In the genomic region with DNA sequence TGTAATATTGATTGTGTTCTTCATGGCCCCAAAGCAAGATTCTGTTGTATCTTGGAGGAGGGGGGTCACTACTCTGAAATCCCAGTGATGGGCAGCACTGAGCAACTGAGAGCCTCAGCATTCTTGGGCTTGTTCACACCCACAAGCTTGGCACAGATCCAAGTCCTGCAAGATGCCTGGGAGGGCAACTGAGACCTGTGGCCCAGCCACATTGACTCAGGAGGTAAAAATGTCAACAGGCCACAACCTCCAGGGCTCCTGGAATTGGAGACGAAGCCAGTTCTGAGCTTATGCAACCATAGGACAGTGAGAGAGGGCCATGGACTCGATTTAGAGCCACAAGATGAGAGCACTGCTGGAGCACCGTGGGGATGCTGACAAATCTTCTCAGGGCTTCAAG, we compare ENCODE assay signal across 11 cellular contexts. TPM values are rescaled to one million over a fixed set of nuclear protein-coding genes. Genes with fewer than 3 reads are reported as not detected.
DNase-seq lines count a peak whose midpoint lies in the region; ATAC-seq and TF ChIP-seq lines count a peak whose summit lies in the region.
"Had no signal": no experiment of that assay in that cellular context is flagged by ENCODE, and none has a peak within 500 bp of the region (broad histone marks: within the 10 kb centered on the region; RNA-seq: fewer than 3 reads in every experiment).

No MANE protein-coding gene starts in this region.

- no TSS peak for BruUV-seq in A673 (replicated peaks; lab: Mats Ljungman, UMichigan)

- no peak overlapping the region for H3K9ac ChIP-seq in adipocyte (ENCODE audit: low read length)
- no peak overlapping the region for H3K9ac ChIP-seq in Karpas-422 (ENCODE audit: low read length)

- peaks cover 13% of the 10 kb centered on the region for H3K4me1 ChIP-seq in A673 (ENCODE audit: insufficient read depth, low read length, poor library complexity, severe bottlenecking)
- H3K4me1 ChIP-seq in adipocyte (ENCODE audit: control insufficient read depth, insufficient read depth, low read length), result peaks cover 10% of the 10 kb centered on the region
- H3K4me1 ChIP-seq in hepatocyte (ENCODE audit: insufficient read depth), result peaks cover 4% of the 10 kb centered on the region
- H3K4me1 ChIP-seq in Karpas-422 (ENCODE audit: low read length), result no peaks in the 10 kb centered on the region

- H3K27me3 ChIP-seq in A673 (replicated peaks; ENCODE audit: insufficient read depth, low read depth, low read length, poor library complexity), result no peaks in the 10 kb centered on the region
- H3K27me3 ChIP-seq in adipocyte (replicated peaks; ENCODE audit: control insufficient read depth, insufficient read depth, low read length), result no peaks in the 10 kb centered on the region
- H3K27me3 ChIP-seq in hepatocyte, result no peaks in the 10 kb centered on the region
- no peaks in the 10 kb centered on the region for H3K27me3 ChIP-seq in Karpas-422 (ENCODE audit: low read length)

- CTCF ChIA-PET in A673 (lab: Charles Lee), result no interaction called here
- CTCF ChIA-PET in HEK293T (lab: Yijun Ruan, JAX), result no interaction called here

- ATAC-seq in GM19397 (IDR thresholded peaks at IDR 0.05; ENCODE audit: unreplicated experiment) (no peak), GM19395 (IDR thresholded peaks at IDR 0.05; ENCODE audit: unreplicated experiment) (no peak)
- ATAC-seq: activated T-cell treated with anti-CD3 and anti-CD28 coated beads, Interleukin-2, amount 50 U/mL, for 72 hours had no signal

- H3K27ac ChIP-seq in A673 (ENCODE audit: low read depth, low read length, poor library complexity, severe bottlenecking), result no peak overlapping the region
- no peak overlapping the region for H3K27ac ChIP-seq in hepatocyte
- no peak overlapping the region for H3K27ac ChIP-seq in Karpas-422 (ENCODE audit: low read length)

- TF ChIP-seq CTCF in A673 (conservative IDR thresholded peaks at IDR 0.05; ENCODE audit: low read depth, low read length) (peak; percentile 21; the same call in 1 of the 2 replicates), hepatocyte (IDR thresholded peaks at IDR 0.05; ENCODE audit: poor library complexity) (no peak)

- H3K4me3 ChIP-seq in A673 (ENCODE audit: low read depth, low read length, poor library complexity, severe bottlenecking) (no peak overlapping the region), adipocyte (ENCODE audit: low read length) (no peak overlapping the region), hepatocyte (no peak overlapping the region), Karpas-422 (ENCODE audit: low read length) (no peak overlapping the region)

- H4K20me1 ChIP-seq in hepatocyte (ENCODE audit: insufficient read depth, poor library complexity, severe bottlenecking) (peaks cover 7% of the 10 kb centered on the region), Karpas-422 (ENCODE audit: insufficient read depth, low read depth, low read length) (no peaks in the 10 kb centered on the region)

- no peak overlapping the region for H3K4me2 ChIP-seq in hepatocyte
- H3K4me2 ChIP-seq in Karpas-422 (ENCODE audit: low read depth, low read length, poor library complexity, severe bottlenecking), result no peak overlapping the region

- H3K9me2 ChIP-seq in hepatocyte (replicated peaks; ENCODE audit: insufficient read depth) (no peaks in the 10 kb centered on the region), Karpas-422 (replicated peaks; ENCODE audit: insufficient read depth, low read length) (no peaks in the 10 kb centered on the region)

- POLR2A ChIA-PET in A673 (lab: Charles Lee; ENCODE audit: low non-redundant PET) (no interaction called here), HEK293T (lab: Yijun Ruan, JAX) (no interaction called here)

- H3K9me3 ChIP-seq in A673 (ENCODE audit: low read depth, low read length, poor library complexity, severe bottlenecking) (no peaks in the 10 kb centered on the region), adipocyte (ENCODE audit: control insufficient read depth, low read length) (peaks cover 10% of the 10 kb centered on the region), hepatocyte (ENCODE audit: low read depth) (no peaks in the 10 kb centered on the region), Karpas-422 (ENCODE audit: low read length) (peaks cover 5% of the 10 kb centered on the region; the same call in 1 of the 2 replicates)

- H3K36me3 ChIP-seq in A673 (ENCODE audit: insufficient read depth, low read length, poor library complexity, severe bottlenecking) (no peaks in the 10 kb centered on the region), adipocyte (ENCODE audit: control insufficient read depth, insufficient read depth, low read length, severe bottlenecking) (no peaks in the 10 kb centered on the region), hepatocyte (replicated peaks; ENCODE audit: insufficient read depth, low read depth) (no peaks in the 10 kb centered on the region), Karpas-422 (ENCODE audit: insufficient read depth, low read length) (no peaks in the 10 kb centered on the region)

- intact Hi-C loops in A673 (cut with micrococcal nuclease; ENCODE audit: unreplicated experiment), result no loop called here

- H3K79me2 ChIP-seq in hepatocyte, result peaks cover 20% of the 10 kb centered on the region
- H3K79me2 ChIP-seq in Karpas-422 (ENCODE audit: low read length), result no peaks in the 10 kb centered on the region

- no peak overlapping the region for H2AFZ ChIP-seq in hepatocyte
- H2AFZ ChIP-seq in Karpas-422 (ENCODE audit: low read length), result no peak overlapping the region

- DNase-seq in A673 (ENCODE audit: low spot score) (peak; percentile 34), HEK293T (ENCODE audit: extremely low spot score) (peak; percentile 31), adipocyte (ENCODE audit: low read depth) (peak; percentile 60), hepatocyte (ENCODE audit: low spot score) (peak; percentile 50), Karpas-422 (no peak), cerebellar cortex (ENCODE audit: low spot score) (no peak)
- DNase-seq: activated T-cell treated with anti-CD3 and anti-CD28 coated beads, Interleukin-2, amount 50 U/mL, for 72 hours; CD4-positive, alpha-beta T cell; effector CD4-positive, alpha-beta T cell had no signal

- 92% methylated on average over 3 of the region's 3 CpGs for WGBS in hepatocyte (ENCODE audit: low lambda C conversion rate, missing lambda C conversion rate)

TF ChIP-seq in HEK293T, 16 proteins besides CTCF, POLR2A, EP300 and RAD21:
- no peak for TF ChIP-seq SUZ12 (IDR thresholded peaks at IDR 0.05)
- TF ChIP-seq NFRKB (IDR thresholded peaks at IDR 0.05), result no peak
- TF ChIP-seq CTBP1 (IDR thresholded peaks at IDR 0.05; ENCODE audit: borderline replicate concordance), result no peak
- TF ChIP-seq FOXA1 (IDR thresholded peaks at IDR 0.05), result no peak
- no peak for TF ChIP-seq HDGF (IDR thresholded peaks at IDR 0.05; ENCODE audit: borderline replicate concordance)
- no peak for TF ChIP-seq TARDBP (IDR thresholded peaks at IDR 0.05)
- no peak for TF ChIP-seq ZNF384 (IDR thresholded peaks at IDR 0.05)
TF ChIP-seq in HEK293T: peak in this region for 0.

RNA-seq across cellular contexts. Expression of a gene that starts 3.1 kb away (rescaled TPM):
- total RNA-seq in A673 (2021) (30.7 and 37.3 TPM in 2 replicates), hepatocyte (51.5 and 55.5 TPM in 2 replicates)
- polyA plus RNA-seq in hepatocyte, result 16.0 and 17.6 TPM in 2 replicates
- not detected in 2 replicates for total RNA-seq in Karpas-422 (2014; rRNA removed; shearing (Covaris generic); ENCODE audit: low replicate concordance)
- total RNA-seq: CD4-positive, alpha-beta T cell had no signal

Comparison
In these comparisons a context has a peak if more than half of its experiments do, and no peak if none do; other contexts are left out.
1. DNase-seq: peak in A673 (single experiment), HEK293T (single experiment), adipocyte (single experiment) and hepatocyte (single experiment); none in Karpas-422 (single experiment) and cerebellar cortex (single experiment).
2. RNA of a gene that starts 3.1 kb away (total RNA-seq): 51.5 to 55.5 TPM in hepatocyte and 30.7 to 37.3 TPM in A673; not detected in Karpas-422; every median in the first group is over 10 times any median in the second.